In genomic region chr9:135490980-135491444, GRCh38 we compare ENCODE assay signal across 31 cellular contexts. TPM values are rescaled to one million over a fixed set of nuclear protein-coding genes. Genes with fewer than 3 reads are reported as not detected.
DNase-seq lines count a peak whose midpoint lies in the region; ATAC-seq and TF ChIP-seq lines count a peak whose summit lies in the region.
"Had no signal": no experiment of that assay in that cellular context is flagged by ENCODE, and none has a peak within 500 bp of the region (broad histone marks: within the 10 kb centered on the region; RNA-seq: fewer than 3 reads in every experiment).

No MANE protein-coding gene starts in this region.

- H2AFZ ChIP-seq in MM.1S (ENCODE audit: low read length), result no peak overlapping the region
- H2AFZ ChIP-seq: neural progenitor cell had no signal

- intact Hi-C loops in aorta (cut with DNase I), result no loop called here

- TF ChIP-seq CTCF in MM.1S (IDR thresholded peaks at IDR 0.05; ENCODE audit: low read length), result no peak

- no peaks in the 10 kb centered on the region for H3F3A ChIP-seq in MM.1S (ENCODE audit: insufficient read depth, low read length)

- no peaks in the 10 kb centered on the region for H3K36me3 ChIP-seq in aorta (ENCODE audit: control insufficient read depth in 1 of 2, insufficient read depth in 2 of 2, low read length in 1 of 2)
- no peaks in the 10 kb centered on the region for H3K36me3 ChIP-seq in MM.1S (replicated peaks; ENCODE audit: insufficient read depth, low read length)
- H3K36me3 ChIP-seq: neural progenitor cell had no signal

- DNase-seq in NCI-H2227 (lab: John Stamatoyannopoulos, UW; ENCODE audit: unreplicated experiment) (peak; percentile 36), NCI-H2227 treated with DMSO at 0.1 percent for 48 hours (lab: John Stamatoyannopoulos, UW) (no peak), kidney tubule cell (ENCODE audit: low spot score) (peak; percentile 41), aorta (peak; percentile 35 to 61), MM.1S (no peak)
- DNase-seq: 8988T; activated CD4-positive, alpha-beta T cell treated with anti-CD3 and anti-CD28 coated beads, Interleukin-2, amount 10 ng/mL, durations not matched to agents 7 days and 5 days; activated gamma-delta T cell; Caco-2; caudate nucleus; DMS53; effector memory CD8-positive, alpha-beta T cell; erythroblast; HCEC 1CT; immature natural killer cell; NCI-H1694; NCI-H510A treated with DMSO at 0.1 percent for 48 hours; OCI-M1; stimulated activated naive CD8-positive, alpha-beta T cell treated with anti-CD3 and anti-CD28 coated beads, Interleukin-15, amount 100 ng/mL, for 72 hours; WERI-Rb-1 had no signal

- H3K79me2 ChIP-seq in MM.1S (ENCODE audit: low read length), result no peaks in the 10 kb centered on the region

- no peak for ATAC-seq in aorta (ENCODE audit: low FRiP score)
- no peak for ATAC-seq in GM21786 (IDR thresholded peaks at IDR 0.05; ENCODE audit: unreplicated experiment)
- ATAC-seq: effector memory CD8-positive, alpha-beta T cell; stimulated activated naive CD8-positive, alpha-beta T cell treated with anti-CD3 and anti-CD28 coated beads, Interleukin-15, amount 100 ng/mL, for 72 hours had no signal

- H3K27ac ChIP-seq in aorta (ENCODE audit: low read depth in 1 of 2, low read length in 2 of 2), result no peak overlapping the region
- H3K27ac ChIP-seq in MM.1S (ENCODE audit: low read length), result no peak overlapping the region
- H3K27ac ChIP-seq: neural progenitor cell, RWPE1, thoracic aorta, WERI-Rb-1 had no signal

- H3K9ac ChIP-seq in MM.1S (ENCODE audit: low read length), result no peak overlapping the region
- H3K9ac ChIP-seq: neural progenitor cell had no signal

- 82 to 84% methylated on average over 16 of the region's 16 CpGs for WGBS in aorta, 2 donors

- H3K27me3 ChIP-seq in aorta (ENCODE audit: control insufficient read depth in 1 of 2, insufficient read depth in 2 of 2, low read length in 1 of 2) (no peaks in the 10 kb centered on the region), MM.1S (replicated peaks; ENCODE audit: insufficient read depth, low read length) (peaks cover 22% of the 10 kb centered on the region)
- H3K27me3 ChIP-seq: neural progenitor cell had no signal

- no peak overlapping the region for H3K4me2 ChIP-seq in MM.1S (ENCODE audit: low read depth, low read length)
- H3K4me2 ChIP-seq: neural progenitor cell had no signal

- H3K4me1 ChIP-seq in aorta (ENCODE audit: control insufficient read depth in 1 of 2, insufficient read depth in 2 of 2, low read length in 2 of 2) (no peaks in the 10 kb centered on the region), MM.1S (ENCODE audit: low read length) (no peaks in the 10 kb centered on the region)
- H3K4me1 ChIP-seq: neural progenitor cell had no signal

- no peaks in the 10 kb centered on the region for H3K9me3 ChIP-seq in aorta (ENCODE audit: control insufficient read depth, low read length)
- H3K9me3 ChIP-seq in MM.1S (replicated peaks; ENCODE audit: insufficient read depth, low read length), result no peaks in the 10 kb centered on the region
- H3K9me3 ChIP-seq: Caco-2, thoracic aorta had no signal

- no peak overlapping the region for H3K4me3 ChIP-seq in aorta (ENCODE audit: low read length in 2 of 2)
- no peak overlapping the region for H3K4me3 ChIP-seq in MM.1S (ENCODE audit: low read length)
- H3K4me3 ChIP-seq: neural progenitor cell, thoracic aorta had no signal

- H4K20me1 ChIP-seq in MM.1S (ENCODE audit: insufficient read depth, low read length), result no peaks in the 10 kb centered on the region

- H3K9me2 ChIP-seq in MM.1S (replicated peaks; ENCODE audit: insufficient read depth, low read length), result no peaks in the 10 kb centered on the region

RNA-seq across cellular contexts. Expression of gene MRPS2, which starts 9.5 kb away (rescaled TPM):
- 10 to 100 TPM; 16.1 to 20.5 TPM for total RNA-seq in aorta
- 10 to 100 TPM; 15.5 to 30.5 TPM for polyA plus RNA-seq in aorta

RNA-seq across cellular contexts. Expression of gene PPP1R26, which starts 11.4 kb away (rescaled TPM):
- total RNA-seq in aorta, result 10 to 100 TPM; 11.4 to 14.2 TPM
- polyA plus RNA-seq in aorta, result 10 to 100 TPM in 1 of 2 donors, 1 to 10 TPM in 1; 3.3 to 10.3 TPM

RNA-seq across cellular contexts. Expression of gene LCN1, which starts 30.2 kb away (rescaled TPM):
- total RNA-seq in aorta, result under 1 TPM in 1 of 2 donors, not detected in 1; 0.81 TPM
- not detected for polyA plus RNA-seq in aorta
- total RNA-seq: activated CD4-positive, alpha-beta T cell treated with anti-CD3 and anti-CD28 coated beads, Interleukin-2, amount 10 ng/mL, durations not matched to agents 7 days and 5 days; activated CD8-positive, alpha-beta memory T cell treated with anti-CD3 and anti-CD28 coated beads for 36 hours; Caco-2; glomerular endothelial cell; SK-MEL-5; thoracic aorta; urinary bladder had no signal
- polyA plus RNA-seq: CD14-positive monocyte, immature natural killer cell, right cardiac atrium, urinary bladder had no signal

RNA-seq across cellular contexts. Expression of gene OBP2A, which starts 54.9 kb away (rescaled TPM):
- total RNA-seq in aorta, result not detected
- polyA plus RNA-seq in aorta, result not detected
- total RNA-seq: activated CD4-positive, alpha-beta T cell treated with anti-CD3 and anti-CD28 coated beads, Interleukin-2, amount 10 ng/mL, durations not matched to agents 7 days and 5 days; activated CD8-positive, alpha-beta memory T cell treated with anti-CD3 and anti-CD28 coated beads for 36 hours; Caco-2; glomerular endothelial cell; mesenteric fat pad; right cardiac atrium; SK-MEL-5; thoracic aorta; urinary bladder had no signal
- polyA plus RNA-seq: CD14-positive monocyte, immature natural killer cell, right cardiac atrium, urinary bladder had no signal

Comparison
In these comparisons a context has a peak if more than half of its experiments do, and no peak if none do; other contexts are left out.
1. DNase-seq: peak in NCI-H2227 (single experiment), kidney tubule cell (single experiment) and aorta (2 of 2); none in NCI-H2227 treated with DMSO at 0.1 percent for 48 hours (single experiment) and MM.1S (single experiment).